6 cellular contexts compared by ENCODE assay signal in genomic region chr12:57090924-57091632, GRCh38. TPM values are rescaled to one million over a fixed set of nuclear protein-coding genes. Genes with fewer than 3 reads are reported as not detected.
A peak's percentile ranks its signal among the peaks of the same experiment; 100 is the strongest.
DNase-seq lines count a peak whose midpoint lies in the region; ATAC-seq, FAIRE-seq and TF ChIP-seq lines count a peak whose summit lies in the region.

No MANE protein-coding gene starts in this region.

- no peak for TF ChIP-seq POLR2A in HepG2 (IDR thresholded peaks at IDR 0.05; ENCODE audit: insufficient read depth in 1 of 2, low read depth in 2 of 2, low read length in 2 of 2)

- H3K4me3 Mint-ChIP-seq in activated T-cell treated with anti-CD3 and anti-CD28 coated beads, Interleukin-2, amount 50 U/mL, for 4 hours: peak overlapping the region; percentile 92

- H3K4me3 ChIP-seq in HepG2 (replicated peaks in 1 of 3; ENCODE audit: insufficient read depth in 1 of 3, low read depth in 2 of 3, low read length in 3 of 3): peak overlapping the region in 2 of 3 experiments; percentile 38 to 93; a peak in 2 of 6 replicates

- peaks cover 10 to 30% of the 10 kb centered on the region in 2 experiments; a peak in 4 of 5 replicates for H3K36me3 ChIP-seq in HepG2 (replicated peaks in 1 of 2; ENCODE audit: control insufficient read depth in 1 of 2, insufficient read depth in 2 of 2, low read length in 2 of 2)

- no peak for ATAC-seq in activated T-cell treated with anti-CD3 and anti-CD28 coated beads, Interleukin-2, amount 50 U/mL, for 4 hours
- no peak for ATAC-seq in HepG2

- no peak for FAIRE-seq in HepG2 (lab: Jason Lieb, UNC)

- WGBS in HepG2 (ENCODE audit: low lambda C conversion rate): 96% methylated on average over 15 of the region's 22 CpGs

- peak overlapping the region; percentile 81 for H3K4me2 ChIP-seq in HepG2 (ENCODE audit: low read depth, low read length)

- no peaks in the 10 kb centered on the region for H3K9me3 Mint-ChIP-seq in activated T-cell treated with anti-CD3 and anti-CD28 coated beads, Interleukin-2, amount 50 U/mL, for 4 hours

- TF ChIP-seq RAD21 in HepG2 (CRISPR knock-in tag; IDR thresholded peaks at IDR 0.05): no peak

- H3K4me1 Mint-ChIP-seq in activated T-cell treated with anti-CD3 and anti-CD28 coated beads, Interleukin-2, amount 50 U/mL, for 4 hours (ENCODE audit: low read depth): peaks cover 66% of the 10 kb centered on the region

- H3K9me3 ChIP-seq in HepG2 (ENCODE audit: low read length): no peaks in the 10 kb centered on the region

- H2AFZ ChIP-seq in HepG2 (ENCODE audit: low read length): no peak overlapping the region

- POLR2A ChIA-PET in HepG2 (lab: Yijun Ruan, JAX): interaction anchor here (4.6 to 13.5 kb wide), 5 partner anchors 9 to 37 kb away, joined by 33 to 309 read pairs (median 109); partner anchors contain the start of genes LRP1, NEMP1 and STAT6

- no peaks in the 10 kb centered on the region; a peak in 1 of 5 replicates for H3K27me3 ChIP-seq in HepG2 (ENCODE audit: control insufficient read depth in 1 of 2, insufficient read depth in 2 of 2, low read length in 2 of 2)

- H3K79me2 ChIP-seq in HepG2 (ENCODE audit: insufficient read depth, low read length): peaks cover 15% of the 10 kb centered on the region

- CTCF ChIA-PET in HepG2 (lab: Yijun Ruan, JAX; ENCODE audit: low intra/inter-chr PET ratio, low total read pairs): interaction anchor here (1.6 kb wide), 1 partner anchor 22 kb away, joined by 3 read pairs; no protein-coding TSS in a partner anchor

- no peak overlapping the region for H3K9ac ChIP-seq in HepG2 (ENCODE audit: insufficient read depth, low read depth, low read length)

- 0 out of 2 replicates have a peak, but pooled peaks cover 6% of the 10 kb centered on the region for H4K20me1 ChIP-seq in HepG2 (ENCODE audit: insufficient read depth, low read length)

- DNase-seq in AG09319 (ENCODE audit: extremely low read depth, low read depth): no peak
- no peak for DNase-seq in activated T-cell treated with anti-CD3 and anti-CD28 coated beads, Interleukin-2, amount 50 U/mL, for 4 hours
- no peak for DNase-seq in HepG2 (ENCODE audit: low spot score)
- DNase-seq in AML-193 (lab: John Stamatoyannopoulos, UW): no peak
- no peak for DNase-seq in GM10266 (ENCODE audit: extremely low spot score)
- no peak for DNase-seq in COR-L47 (lab: John Stamatoyannopoulos, UW)

- BruUV-seq in HepG2 (replicated peaks; lab: Mats Ljungman, UMichigan): no TSS peak

- H3K27ac ChIP-seq in HepG2 (ENCODE audit: extremely low read length, insufficient read depth, low read length): no peak overlapping the region

- in situ Hi-C loops in HepG2 (cut with HindIII; ENCODE audit: extremely low pct_ligation_motif_present, low pct_unique_long_range_greater_than_20kb): no loop called here

- peaks cover 29% of the 10 kb centered on the region for H3K4me1 ChIP-seq in HepG2 (ENCODE audit: insufficient read depth, low read length)

- TF ChIP-seq EP300 in HepG2 (IDR thresholded peaks at IDR 0.05; ENCODE audit: low read depth in 2 of 2, low read length in 2 of 2) (no peak), HepG2 (CRISPR knock-in tag; IDR thresholded peaks at IDR 0.05; ENCODE audit: borderline replicate concordance) (no peak)

- peaks cover 19% of the 10 kb centered on the region for H3K36me3 Mint-ChIP-seq in activated T-cell treated with anti-CD3 and anti-CD28 coated beads, Interleukin-2, amount 50 U/mL, for 4 hours (ENCODE audit: insufficient read depth)

- intact Hi-C loops in HepG2 (cut with micrococcal nuclease; ENCODE audit: unreplicated experiment): no loop called here

- no peaks in the 10 kb centered on the region for H3K27me3 Mint-ChIP-seq in activated T-cell treated with anti-CD3 and anti-CD28 coated beads, Interleukin-2, amount 50 U/mL, for 4 hours (ENCODE audit: low read depth)

- TF ChIP-seq CTCF in AG09319 (IDR thresholded peaks at IDR 0.05; ENCODE audit: low read depth, low read length) (peak; percentile 31), HepG2 (CRISPR knock-in tag; IDR thresholded peaks at IDR 0.05) (no peak), GM10266 (IDR thresholded peaks at IDR 0.05; ENCODE audit: control insufficient read depth, insufficient read depth, low read depth, missing control alignments) (no peak)

RNA-seq across cellular contexts. Expression of gene NAB2, which starts 2.2 kb away (rescaled TPM):
- 10 to 100 TPM; 51.3 to 54.6 (median 52.8) TPM for total RNA-seq in activated T-cell treated with anti-CD3 and anti-CD28 coated beads, Interleukin-2, amount 50 U/mL, for 4 hours
- total RNA-seq in HepG2 (2016; rRNA removed; fragmentation: Illumina TruSeq; extraction: Trizol): 11.0 and 11.7 TPM in 2 replicates
- 3.0 and 3.6 TPM in 2 replicates for total RNA-seq in HepG2 (2016; cell fraction: cytosol; rRNA removed; fragmentation: Illumina TruSeq; extraction: Trizol; ENCODE audit: low read depth)
- total RNA-seq in HepG2 (2016; cell fraction: insoluble cytoplasmic fraction; rRNA removed; fragmentation: Illumina TruSeq; extraction: Trizol): 11.0 and 11.7 TPM in 2 replicates
- 6.6 and 6.9 TPM in 2 replicates for total RNA-seq in HepG2 (2016; cell fraction: membrane; rRNA removed; fragmentation: Illumina TruSeq; extraction: Trizol)
- 5.9 and 6.3 TPM in 2 replicates for total RNA-seq in HepG2 (2016; cell fraction: nucleus; rRNA removed; fragmentation: Illumina TruSeq; extraction: Trizol)
- polyA plus RNA-seq in HepG2 (2011; rRNA removed): 12.9 and 17.5 TPM in 2 replicates
- polyA plus RNA-seq in HepG2 (2011; cell fraction: cytosol; rRNA removed): 11.8 and 13.8 TPM in 2 replicates
- 15.3 and 15.9 TPM in 2 replicates for polyA plus RNA-seq in HepG2 (2011; cell fraction: nucleus; rRNA removed)
- 8.1 and 11.0 TPM in 2 replicates for polyA plus RNA-seq in HepG2 (2012)
- 1.9 and 2.1 TPM in 2 replicates for polyA plus RNA-seq in HepG2 (2016; cell fraction: cytosol; fragmentation: Illumina TruSeq; extraction: Trizol; ENCODE audit: low read depth)
- polyA plus RNA-seq in HepG2 (2016; cell fraction: insoluble cytoplasmic fraction; fragmentation: Illumina TruSeq; extraction: Trizol; ENCODE audit: low read depth): 11.1 and 11.2 TPM in 2 replicates
- polyA plus RNA-seq in HepG2 (2016; cell fraction: membrane; fragmentation: Illumina TruSeq; extraction: Trizol; ENCODE audit: low read depth): 4.3 and 4.7 TPM in 2 replicates
- 14.2 and 14.8 TPM in 2 replicates for polyA plus RNA-seq in HepG2 (2016; cell fraction: nucleus; fragmentation: Illumina TruSeq; extraction: Trizol; ENCODE audit: insufficient read depth, low read depth)
- 19.1 and 23.7 TPM in 2 replicates for polyA minus RNA-seq in HepG2 (2011; rRNA and poly(A)+ RNA removed; ENCODE audit: low replicate concordance)
- polyA minus RNA-seq in HepG2 (2011; cell fraction: cytosol; rRNA and poly(A)+ RNA removed): 9.8 and 9.9 TPM in 2 replicates
- 5.2 and 7.7 TPM in 2 replicates for polyA minus RNA-seq in HepG2 (2011; cell fraction: nucleus; rRNA and poly(A)+ RNA removed)

RNA-seq across cellular contexts. Expression of gene NEMP1, which starts 12.5 kb away (rescaled TPM):
- 10 to 100 TPM; 39.1 to 47.5 (median 42.5) TPM for total RNA-seq in activated T-cell treated with anti-CD3 and anti-CD28 coated beads, Interleukin-2, amount 50 U/mL, for 4 hours
- total RNA-seq in HepG2 (2016; rRNA removed; fragmentation: Illumina TruSeq; extraction: Trizol): 8.3 and 12.9 TPM in 2 replicates
- total RNA-seq in HepG2 (2016; cell fraction: cytosol; rRNA removed; fragmentation: Illumina TruSeq; extraction: Trizol; ENCODE audit: low read depth): 1.1 and 1.5 TPM in 2 replicates
- 8.4 and 12.6 TPM in 2 replicates for total RNA-seq in HepG2 (2016; cell fraction: insoluble cytoplasmic fraction; rRNA removed; fragmentation: Illumina TruSeq; extraction: Trizol)
- 3.9 and 4.4 TPM in 2 replicates for total RNA-seq in HepG2 (2016; cell fraction: membrane; rRNA removed; fragmentation: Illumina TruSeq; extraction: Trizol)
- total RNA-seq in HepG2 (2016; cell fraction: nucleus; rRNA removed; fragmentation: Illumina TruSeq; extraction: Trizol): 18.4 and 20.1 TPM in 2 replicates
- 7.4 and 11.4 TPM in 2 replicates for polyA plus RNA-seq in HepG2 (2011; rRNA removed)
- polyA plus RNA-seq in HepG2 (2011; cell fraction: cytosol; rRNA removed): 4.1 and 4.8 TPM in 2 replicates
- 14.3 and 15.1 TPM in 2 replicates for polyA plus RNA-seq in HepG2 (2011; cell fraction: nucleus; rRNA removed)
- polyA plus RNA-seq in HepG2 (2012): 4.5 and 6.4 TPM in 2 replicates
- 0.51 and 0.62 TPM in 2 replicates for polyA plus RNA-seq in HepG2 (2016; cell fraction: cytosol; fragmentation: Illumina TruSeq; extraction: Trizol; ENCODE audit: low read depth)
- polyA plus RNA-seq in HepG2 (2016; cell fraction: insoluble cytoplasmic fraction; fragmentation: Illumina TruSeq; extraction: Trizol; ENCODE audit: low read depth): 5.7 and 6.0 TPM in 2 replicates
- 1.6 and 1.9 TPM in 2 replicates for polyA plus RNA-seq in HepG2 (2016; cell fraction: membrane; fragmentation: Illumina TruSeq; extraction: Trizol; ENCODE audit: low read depth)
- 24.7 and 25.8 TPM in 2 replicates for polyA plus RNA-seq in HepG2 (2016; cell fraction: nucleus; fragmentation: Illumina TruSeq; extraction: Trizol; ENCODE audit: insufficient read depth, low read depth)
- 11.6 and 44.1 TPM in 2 replicates for polyA minus RNA-seq in HepG2 (2011; rRNA and poly(A)+ RNA removed; ENCODE audit: low replicate concordance)
- 3.4 and 5.6 TPM in 2 replicates for polyA minus RNA-seq in HepG2 (2011; cell fraction: cytosol; rRNA and poly(A)+ RNA removed)
- polyA minus RNA-seq in HepG2 (2011; cell fraction: nucleus; rRNA and poly(A)+ RNA removed): 11.1 and 11.2 TPM in 2 replicates

RNA-seq across cellular contexts. Expression of gene STAT6, which starts 20.1 kb away (rescaled TPM):
- 100 to 1,000 TPM; 312 to 340 (median 339) TPM for total RNA-seq in activated T-cell treated with anti-CD3 and anti-CD28 coated beads, Interleukin-2, amount 50 U/mL, for 4 hours
- total RNA-seq in HepG2 (2016; rRNA removed; fragmentation: Illumina TruSeq; extraction: Trizol): 19.4 and 28.0 TPM in 2 replicates
- 6.8 and 8.2 TPM in 2 replicates for total RNA-seq in HepG2 (2016; cell fraction: cytosol; rRNA removed; fragmentation: Illumina TruSeq; extraction: Trizol; ENCODE audit: low read depth)
- total RNA-seq in HepG2 (2016; cell fraction: insoluble cytoplasmic fraction; rRNA removed; fragmentation: Illumina TruSeq; extraction: Trizol): 16.5 and 28.8 TPM in 2 replicates
- total RNA-seq in HepG2 (2016; cell fraction: membrane; rRNA removed; fragmentation: Illumina TruSeq; extraction: Trizol): 12.1 and 12.8 TPM in 2 replicates
- total RNA-seq in HepG2 (2016; cell fraction: nucleus; rRNA removed; fragmentation: Illumina TruSeq; extraction: Trizol): 25.5 and 33.3 TPM in 2 replicates
- 62.2 and 68.7 TPM in 2 replicates for polyA plus RNA-seq in HepG2 (2011; rRNA removed)
- 28.2 and 38.4 TPM in 2 replicates for polyA plus RNA-seq in HepG2 (2011; cell fraction: cytosol; rRNA removed)
- 203 and 258 TPM in 2 replicates for polyA plus RNA-seq in HepG2 (2011; cell fraction: nucleus; rRNA removed)
- 33.9 and 37.3 TPM in 2 replicates for polyA plus RNA-seq in HepG2 (2012)
- polyA plus RNA-seq in HepG2 (2016; cell fraction: cytosol; fragmentation: Illumina TruSeq; extraction: Trizol; ENCODE audit: low read depth): 3.4 and 3.9 TPM in 2 replicates
- 16.5 and 19.0 TPM in 2 replicates for polyA plus RNA-seq in HepG2 (2016; cell fraction: insoluble cytoplasmic fraction; fragmentation: Illumina TruSeq; extraction: Trizol; ENCODE audit: low read depth)
- polyA plus RNA-seq in HepG2 (2016; cell fraction: membrane; fragmentation: Illumina TruSeq; extraction: Trizol; ENCODE audit: low read depth): 8.0 and 8.1 TPM in 2 replicates
- polyA plus RNA-seq in HepG2 (2016; cell fraction: nucleus; fragmentation: Illumina TruSeq; extraction: Trizol; ENCODE audit: insufficient read depth, low read depth): 87.2 and 88.4 TPM in 2 replicates
- 65.8 and 169 TPM in 2 replicates for polyA minus RNA-seq in HepG2 (2011; rRNA and poly(A)+ RNA removed; ENCODE audit: low replicate concordance)
- 16.4 and 22.5 TPM in 2 replicates for polyA minus RNA-seq in HepG2 (2011; cell fraction: cytosol; rRNA and poly(A)+ RNA removed)
- polyA minus RNA-seq in HepG2 (2011; cell fraction: nucleus; rRNA and poly(A)+ RNA removed): 34.6 and 43.3 TPM in 2 replicates

RNA-seq across cellular contexts. Expression of gene LRP1, which starts 37.2 kb away (rescaled TPM):
- total RNA-seq in activated T-cell treated with anti-CD3 and anti-CD28 coated beads, Interleukin-2, amount 50 U/mL, for 4 hours: 1 to 10 TPM in 2 of 3 donors, under 1 TPM in 1; 0.98 to 1.1 (median 1.0) TPM
- total RNA-seq in HepG2 (2016; rRNA removed; fragmentation: Illumina TruSeq; extraction: Trizol): 14.7 and 16.5 TPM in 2 replicates
- 7.0 and 7.1 TPM in 2 replicates for total RNA-seq in HepG2 (2016; cell fraction: cytosol; rRNA removed; fragmentation: Illumina TruSeq; extraction: Trizol; ENCODE audit: low read depth)
- total RNA-seq in HepG2 (2016; cell fraction: insoluble cytoplasmic fraction; rRNA removed; fragmentation: Illumina TruSeq; extraction: Trizol): 12.6 and 13.0 TPM in 2 replicates
- total RNA-seq in HepG2 (2016; cell fraction: membrane; rRNA removed; fragmentation: Illumina TruSeq; extraction: Trizol): 9.7 and 10.2 TPM in 2 replicates
- total RNA-seq in HepG2 (2016; cell fraction: nucleus; rRNA removed; fragmentation: Illumina TruSeq; extraction: Trizol): 47.7 and 58.7 TPM in 2 replicates
- polyA plus RNA-seq in HepG2 (2011; rRNA removed): 30.8 and 33.6 TPM in 2 replicates
- polyA plus RNA-seq in HepG2 (2011; cell fraction: cytosol; rRNA removed): 30.4 and 39.0 TPM in 2 replicates
- 188 and 243 TPM in 2 replicates for polyA plus RNA-seq in HepG2 (2011; cell fraction: nucleus; rRNA removed)
- polyA plus RNA-seq in HepG2 (2012): 92.4 and 98.3 TPM in 2 replicates
- 2.5 TPM in 2 replicates for polyA plus RNA-seq in HepG2 (2016; cell fraction: cytosol; fragmentation: Illumina TruSeq; extraction: Trizol; ENCODE audit: low read depth)
- polyA plus RNA-seq in HepG2 (2016; cell fraction: insoluble cytoplasmic fraction; fragmentation: Illumina TruSeq; extraction: Trizol; ENCODE audit: low read depth): 11.6 and 18.1 TPM in 2 replicates
- polyA plus RNA-seq in HepG2 (2016; cell fraction: membrane; fragmentation: Illumina TruSeq; extraction: Trizol; ENCODE audit: low read depth): 4.9 TPM in 2 replicates
- 95.2 and 99.3 TPM in 2 replicates for polyA plus RNA-seq in HepG2 (2016; cell fraction: nucleus; fragmentation: Illumina TruSeq; extraction: Trizol; ENCODE audit: insufficient read depth, low read depth)
- polyA minus RNA-seq in HepG2 (2011; rRNA and poly(A)+ RNA removed; ENCODE audit: low replicate concordance): 6.6 and 218 TPM in 2 replicates
- 92.2 and 104 TPM in 2 replicates for polyA minus RNA-seq in HepG2 (2011; cell fraction: cytosol; rRNA and poly(A)+ RNA removed)
- polyA minus RNA-seq in HepG2 (2011; cell fraction: nucleus; rRNA and poly(A)+ RNA removed): 85.0 and 102 TPM in 2 replicates

RNA-seq across cellular contexts. Expression of gene MYO1A, which starts 41.1 kb away (rescaled TPM):
- total RNA-seq in activated T-cell treated with anti-CD3 and anti-CD28 coated beads, Interleukin-2, amount 50 U/mL, for 4 hours: 1 to 10 TPM in 1 of 3 donors, under 1 TPM in 2; 0.38 to 1.0 (median 0.71) TPM
- 5.3 TPM in 2 replicates for total RNA-seq in HepG2 (2016; rRNA removed; fragmentation: Illumina TruSeq; extraction: Trizol)
- total RNA-seq in HepG2 (2016; cell fraction: cytosol; rRNA removed; fragmentation: Illumina TruSeq; extraction: Trizol; ENCODE audit: low read depth): 0.61 and 0.62 TPM in 2 replicates
- total RNA-seq in HepG2 (2016; cell fraction: insoluble cytoplasmic fraction; rRNA removed; fragmentation: Illumina TruSeq; extraction: Trizol): 2.6 and 4.1 TPM in 2 replicates
- total RNA-seq in HepG2 (2016; cell fraction: membrane; rRNA removed; fragmentation: Illumina TruSeq; extraction: Trizol): 0.69 and 0.71 TPM in 2 replicates
- total RNA-seq in HepG2 (2016; cell fraction: nucleus; rRNA removed; fragmentation: Illumina TruSeq; extraction: Trizol): 2.9 and 4.9 TPM in 2 replicates
- polyA plus RNA-seq in HepG2 (2011; rRNA removed): 6.0 and 10.6 TPM in 2 replicates
- 2.8 and 3.1 TPM in 2 replicates for polyA plus RNA-seq in HepG2 (2011; cell fraction: cytosol; rRNA removed)
- polyA plus RNA-seq in HepG2 (2011; cell fraction: nucleus; rRNA removed): 26.7 and 34.0 TPM in 2 replicates
- 6.9 and 13.6 TPM in 2 replicates for polyA plus RNA-seq in HepG2 (2012)
- 0.20 and 0.40 TPM in 2 replicates for polyA plus RNA-seq in HepG2 (2016; cell fraction: cytosol; fragmentation: Illumina TruSeq; extraction: Trizol; ENCODE audit: low read depth)
- 2.6 TPM in 2 replicates for polyA plus RNA-seq in HepG2 (2016; cell fraction: insoluble cytoplasmic fraction; fragmentation: Illumina TruSeq; extraction: Trizol; ENCODE audit: low read depth)
- polyA plus RNA-seq in HepG2 (2016; cell fraction: membrane; fragmentation: Illumina TruSeq; extraction: Trizol; ENCODE audit: low read depth): 0.34 and 1.5 TPM in 2 replicates
- polyA plus RNA-seq in HepG2 (2016; cell fraction: nucleus; fragmentation: Illumina TruSeq; extraction: Trizol; ENCODE audit: insufficient read depth, low read depth): 7.9 and 10.3 TPM in 2 replicates
- polyA minus RNA-seq in HepG2 (2011; rRNA and poly(A)+ RNA removed; ENCODE audit: low replicate concordance): 0.28 and 14.9 TPM in 2 replicates
- polyA minus RNA-seq in HepG2 (2011; cell fraction: cytosol; rRNA and poly(A)+ RNA removed): 2.3 and 3.9 TPM in 2 replicates
- polyA minus RNA-seq in HepG2 (2011; cell fraction: nucleus; rRNA and poly(A)+ RNA removed): 11.2 and 13.8 TPM in 2 replicates

Comparison
In these comparisons a context has a peak if more than half of its experiments do, and no peak if none do; other contexts are left out.
1. RNA of gene STAT6, which starts 20.1 kb away (total RNA-seq): 312 to 340 TPM in activated T-cell treated with anti-CD3 and anti-CD28 coated beads, Interleukin-2, amount 50 U/mL, for 4 hours; 6.8 to 33.3 TPM in HepG2; every median in the first group is over 4 times any median in the second.